ENCODE assay signal across 8 cellular contexts in the genomic region with DNA sequence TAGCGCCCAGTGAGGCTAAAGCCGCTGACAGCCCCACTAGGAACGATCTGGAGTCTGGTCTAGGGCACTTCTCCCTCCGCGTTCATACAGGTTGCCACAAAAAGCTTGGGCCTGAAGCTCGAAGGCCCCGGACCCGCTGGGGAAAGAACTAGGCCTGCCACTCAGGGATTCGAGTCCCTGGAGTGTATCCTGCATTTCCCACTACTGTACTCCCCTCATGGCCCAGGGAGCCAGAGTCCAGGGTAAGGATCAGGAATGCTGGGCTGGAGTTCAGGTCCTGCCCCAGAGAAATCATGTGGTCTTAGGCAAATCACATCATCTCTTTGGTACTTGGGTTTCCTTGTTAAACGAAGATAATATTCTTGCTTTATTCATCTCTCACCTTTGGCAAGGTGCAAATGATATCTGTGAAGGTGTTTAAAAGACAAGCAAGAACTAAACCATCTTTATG. TPM values are rescaled to one million over a fixed set of nuclear protein-coding genes. Genes with fewer than 3 reads are reported as not detected.
DNase-seq lines count a peak whose midpoint lies in the region; ATAC-seq and TF ChIP-seq lines count a peak whose summit lies in the region.

No MANE protein-coding gene starts in this region.

- H3F3A ChIP-seq in PC-9 (ENCODE audit: insufficient read depth, low read depth), result peaks cover 53% of the 10 kb centered on the region

- peaks cover 22% of the 10 kb centered on the region for H3K4me1 ChIP-seq in PC-9 (replicated peaks; ENCODE audit: insufficient read depth)
- H3K4me1 ChIP-seq in parathyroid adenoma, result peaks cover 5% of the 10 kb centered on the region

- H4K20me1 ChIP-seq in PC-9 (ENCODE audit: insufficient read depth), result 0 out of 2 replicates have a peak, but pooled peaks cover 4% of the 10 kb centered on the region

- H3K4me3 ChIP-seq in GM12865 (ENCODE audit: low read depth, low read length) (peak overlapping the region; percentile 96), PC-9 (peak overlapping the region; percentile 72), parathyroid adenoma (ENCODE audit: low read depth, low read length) (peak overlapping the region; percentile 83)

- no TSS peak for BruUV-seq in PC-9 (replicated peaks; lab: Mats Ljungman, UMichigan)

- H3K9me3 ChIP-seq in PC-9 (ENCODE audit: insufficient read depth, low read depth) (no peaks in the 10 kb centered on the region), parathyroid adenoma (ENCODE audit: control insufficient read depth, low read length) (no peaks in the 10 kb centered on the region)

- no peak overlapping the region for H3K9ac ChIP-seq in parathyroid adenoma

- intact Hi-C loops in PC-9 (cut with micrococcal nuclease; ENCODE audit: unreplicated experiment), result loop anchor here (1.0 to 5.0 kb wide), 9 partner anchors 49 to 313 kb away; no protein-coding TSS in a partner anchor

- H3K27me3 ChIP-seq in PC-9 (ENCODE audit: insufficient read depth, low read depth) (no peaks in the 10 kb centered on the region), parathyroid adenoma (ENCODE audit: control insufficient read depth, insufficient read depth, low read length) (no peaks in the 10 kb centered on the region)

- H3K27ac ChIP-seq in PC-9, result peak overlapping the region; percentile 92
- peak overlapping the region; percentile 98 for H3K27ac ChIP-seq in epithelial cell of prostate
- H3K27ac ChIP-seq in parathyroid adenoma, result peak overlapping the region; percentile 84

- no peak for TF ChIP-seq CTCF in GM12865 (IDR thresholded peaks at IDR 0.05; ENCODE audit: insufficient read depth, low read depth, low read length, missing control alignments)
- peak; percentile 23 for TF ChIP-seq CTCF in PC-9 (conservative IDR thresholded peaks at IDR 0.05)
- no peak for TF ChIP-seq CTCF in parathyroid adenoma (IDR thresholded peaks at IDR 0.05)

- H3K79me2 ChIP-seq in PC-9 (ENCODE audit: low read depth), result peaks cover 52% of the 10 kb centered on the region
- no peaks in the 10 kb centered on the region for H3K79me2 ChIP-seq in parathyroid adenoma

- no peak for ATAC-seq in activated CD4-positive, CD25-positive, alpha-beta regulatory T cell treated with anti-CD3 and anti-CD28 coated beads, Interleukin-2, amount 50 U/mL, for 24 hours

- H3K9me2 ChIP-seq in PC-9 (ENCODE audit: insufficient read depth), result no peaks in the 10 kb centered on the region

- POLR2A ChIA-PET in PC-9 (lab: Charles Lee; ENCODE audit: unreplicated experiment), result interaction anchor here (0.6 to 0.7 kb wide), 3 partner anchors 109 to 256 kb away, joined by 3 to 7 read pairs (median 4); no protein-coding TSS in a partner anchor

- H3K4me2 ChIP-seq in PC-9 (peak overlapping the region; percentile 94), parathyroid adenoma (ENCODE audit: low read length) (peak overlapping the region; percentile 92)

- H3K36me3 ChIP-seq in PC-9 (ENCODE audit: low read depth) (peaks cover 11% of the 10 kb centered on the region), parathyroid adenoma (ENCODE audit: control insufficient read depth, insufficient read depth, low read length) (no peaks in the 10 kb centered on the region)

- H2AFZ ChIP-seq in PC-9 (peak overlapping the region; percentile 78), parathyroid adenoma (peak overlapping the region; percentile 96)

- DNase-seq in GM12865 (ENCODE audit: low read depth) (no peak), PC-9 (no peak), epithelial cell of prostate (ENCODE audit: low read depth, low spot score) (no peak), OCI-M1 (lab: John Stamatoyannopoulos, UW) (no peak)
- no peak for DNase-seq in stimulated activated CD4-positive, alpha-beta T cell treated with anti-CD3 and anti-CD28 coated beads, Interleukin-2, amount 100 ng/mL, for 48 hours
- no peak for DNase-seq in activated CD8-positive, alpha-beta memory T cell treated with anti-CD3 and anti-CD28 coated beads, Interleukin-2, amount 50 U/mL, for 48 hours

- CTCF ChIA-PET in PC-9 (lab: Charles Lee), result interaction anchor here (0.5 to 1.4 kb wide), 5 partner anchors 20 to 265 kb away, joined by 3 to 9 read pairs (median 3); no protein-coding TSS in a partner anchor

RNA-seq across cellular contexts. Expression of gene ZFP36L2, which starts 1.4 kb away (rescaled TPM):
- 31.3 and 34.3 TPM in 2 replicates for total RNA-seq in PC-9 (2021)
